9 cellular contexts compared by ENCODE assay signal in the genomic region with DNA sequence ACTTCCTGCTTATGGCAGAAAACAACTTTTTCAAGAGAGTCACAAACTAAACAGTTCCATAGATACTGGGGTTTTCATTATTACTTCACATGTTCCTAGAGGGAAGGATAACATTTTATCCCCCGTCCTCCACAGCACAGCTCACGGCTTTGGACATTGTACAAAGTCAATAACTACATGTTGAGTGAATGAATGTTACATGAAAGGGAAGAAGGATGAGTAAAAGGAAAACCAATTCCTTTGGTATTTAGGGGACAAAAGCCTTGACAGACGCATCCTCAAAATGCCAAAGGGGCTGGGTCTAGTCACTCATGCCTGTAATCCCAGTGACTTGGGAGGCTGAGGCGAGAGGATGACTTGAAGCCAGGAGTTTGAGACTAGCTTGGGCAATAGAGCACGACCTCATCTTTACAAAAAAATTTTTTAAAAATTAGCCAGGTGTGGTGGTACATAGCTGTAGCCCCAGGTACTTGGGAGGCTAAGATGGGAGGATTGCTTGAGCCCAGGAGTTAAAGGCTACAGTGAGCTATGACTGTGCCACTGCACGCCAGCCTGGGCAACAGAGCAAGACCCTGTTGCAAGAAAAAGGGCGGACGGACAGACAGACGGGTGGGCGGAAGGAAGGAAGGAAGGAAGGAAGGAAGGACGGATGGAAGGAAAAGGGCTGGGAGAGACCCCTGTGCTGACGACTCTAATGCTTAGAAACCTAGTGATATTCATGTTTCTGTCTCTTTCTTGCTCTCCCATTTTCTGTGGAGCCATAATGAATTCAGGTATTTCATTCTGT. TPM values are rescaled to one million over a fixed set of nuclear protein-coding genes. Genes with fewer than 3 reads are reported as not detected.
DNase-seq lines count a peak whose midpoint lies in the region; ATAC-seq, FAIRE-seq and TF ChIP-seq lines count a peak whose summit lies in the region.
"Had no signal": no experiment of that assay in that cellular context is flagged by ENCODE, and none has a peak within 500 bp of the region (broad histone marks: within the 10 kb centered on the region; RNA-seq: fewer than 3 reads in every experiment).

No MANE protein-coding gene starts in this region.

- no peak overlapping the region for H2AK5ac ChIP-seq in neuronal stem cell (ENCODE audit: low read depth, low read length)

- H3K4me3 ChIP-seq in astrocyte (ENCODE audit: insufficient read depth, low read depth, low read length) (no peak overlapping the region), thyroid gland (replicated peaks in 1 of 3) (no peak overlapping the region), neuronal stem cell (ENCODE audit: low read length in 2 of 2) (no peak overlapping the region)

- no peaks in the 10 kb centered on the region for H3K79me1 ChIP-seq in neuronal stem cell (ENCODE audit: low read depth, low read length)

- intact Hi-C loops in thyroid gland (cut with DNase I): no loop called here

- no peak overlapping the region for H2BK120ac ChIP-seq in neuronal stem cell (ENCODE audit: low read depth, low read length)

- H3K27ac ChIP-seq in astrocyte (ENCODE audit: low read depth, low read length) (peak overlapping the region; percentile 92), layer of hippocampus (ENCODE audit: low read depth, low read length) (peak overlapping the region; percentile 84), thyroid gland (peak overlapping the region in 2 of 3 donors; percentile 42 to 73), neuronal stem cell (replicated peaks; ENCODE audit: low read length) (no peak overlapping the region)

- no peaks in the 10 kb centered on the region for H3K27me3 ChIP-seq in astrocyte (ENCODE audit: insufficient read depth, low read length)
- no peaks in the 10 kb centered on the region for H3K27me3 ChIP-seq in layer of hippocampus (ENCODE audit: control insufficient read depth, insufficient read depth, low read length)
- no peaks in the 10 kb centered on the region for H3K27me3 ChIP-seq in thyroid gland
- no peaks in the 10 kb centered on the region for H3K27me3 ChIP-seq in neuronal stem cell (ENCODE audit: control insufficient read depth in 3 of 3, insufficient read depth in 3 of 3, low read depth in 1 of 3, low read length in 3 of 3)

- FAIRE-seq in astrocyte (lab: Jason Lieb, UNC): no peak

- H3K36me3 ChIP-seq in astrocyte (ENCODE audit: insufficient read depth, low read length) (peaks cover 30% of the 10 kb centered on the region), thyroid gland (peaks cover 24 to 46% of the 10 kb centered on the region in 2 donors), neuronal stem cell (replicated peaks in 1 of 2; ENCODE audit: control insufficient read depth in 2 of 2, insufficient read depth in 2 of 2, low read length in 2 of 2) (peaks cover 22 to 89% of the 10 kb centered on the region in 2 donors)

- H3K4me2 ChIP-seq in astrocyte (ENCODE audit: low read length): peak overlapping the region; percentile 70
- H3K4me2 ChIP-seq in neuronal stem cell (ENCODE audit: insufficient read depth, low read length, poor library complexity, severe bottlenecking): no peak overlapping the region

- no peak overlapping the region for H4K91ac ChIP-seq in neuronal stem cell (ENCODE audit: low read depth, low read length, poor library complexity)

- no peak for TF ChIP-seq POLR2A in thyroid gland (IDR thresholded peaks at IDR 0.05)

- H2AFZ ChIP-seq in astrocyte (ENCODE audit: low read depth, low read length) (no peak overlapping the region), neuronal stem cell (ENCODE audit: low read length) (no peak overlapping the region)

- H2BK15ac ChIP-seq in neuronal stem cell (ENCODE audit: low read length): no peak overlapping the region

- H3K4me1 Mint-ChIP-seq in activated T-cell treated with anti-CD3 and anti-CD28 coated beads, Interleukin-2, amount 50 U/mL, for 24 hours (ENCODE audit: low read depth): peaks cover 65% of the 10 kb centered on the region
- peaks cover 63% of the 10 kb centered on the region for H3K4me1 Mint-ChIP-seq in astrocyte (ENCODE audit: low read depth, unreplicated experiment)

- no peak overlapping the region for H3K18ac ChIP-seq in neuronal stem cell (ENCODE audit: low read length)

- H2BK12ac ChIP-seq in neuronal stem cell (ENCODE audit: low read length): no peak overlapping the region

- peak overlapping the region; percentile 47 for H3K4me3 Mint-ChIP-seq in activated T-cell treated with anti-CD3 and anti-CD28 coated beads, Interleukin-2, amount 50 U/mL, for 24 hours
- peak overlapping the region; percentile 73 for H3K4me3 Mint-ChIP-seq in astrocyte (ENCODE audit: unreplicated experiment)

- ATAC-seq in GM18861 (IDR thresholded peaks at IDR 0.05; ENCODE audit: unreplicated experiment) (no peak), GM21825 (IDR thresholded peaks at IDR 0.05; ENCODE audit: unreplicated experiment) (no peak)

- H3K79me2 ChIP-seq in astrocyte (ENCODE audit: insufficient read depth, low read length): peaks cover 62% of the 10 kb centered on the region

- H3K4me1 ChIP-seq in astrocyte (ENCODE audit: insufficient read depth, low read length): peaks cover 56% of the 10 kb centered on the region
- peaks cover 15 to 28% of the 10 kb centered on the region in 2 donors for H3K4me1 ChIP-seq in thyroid gland
- peaks cover 3 to 22% of the 10 kb centered on the region in 2 donors for H3K4me1 ChIP-seq in neuronal stem cell (ENCODE audit: control insufficient read depth in 2 of 2, insufficient read depth in 1 of 2, low read depth in 1 of 2, low read length in 2 of 2)

- H3K9ac ChIP-seq in astrocyte (ENCODE audit: low read length) (peak overlapping the region; percentile 70), neuronal stem cell (ENCODE audit: low read depth, low read length, poor library complexity) (no peak overlapping the region)

- no peaks in the 10 kb centered on the region for H3K9me3 ChIP-seq in astrocyte (ENCODE audit: insufficient read depth, low read depth, low read length)
- no peaks in the 10 kb centered on the region for H3K9me3 ChIP-seq in thyroid gland
- H3K9me3 ChIP-seq in neuronal stem cell (replicated peaks in 1 of 2; ENCODE audit: control insufficient read depth in 2 of 2, insufficient read depth in 1 of 2, low read depth in 1 of 2, low read length in 2 of 2): no peaks in the 10 kb centered on the region

- H3K4ac ChIP-seq in neuronal stem cell (ENCODE audit: low read length): no peak overlapping the region

- no peak overlapping the region for H2BK5ac ChIP-seq in neuronal stem cell (ENCODE audit: low read length)

- peaks cover 45% of the 10 kb centered on the region for H4K20me1 ChIP-seq in astrocyte (ENCODE audit: insufficient read depth, low read length)

- no peak overlapping the region for H4K8ac ChIP-seq in neuronal stem cell (ENCODE audit: low read depth, low read length)

- H3K23ac ChIP-seq in neuronal stem cell (ENCODE audit: low read depth, low read length, poor library complexity): no peak overlapping the region

- H3K9me3 Mint-ChIP-seq in activated T-cell treated with anti-CD3 and anti-CD28 coated beads, Interleukin-2, amount 50 U/mL, for 24 hours: no peaks in the 10 kb centered on the region
- no peaks in the 10 kb centered on the region for H3K9me3 Mint-ChIP-seq in astrocyte (ENCODE audit: unreplicated experiment)

- no peak overlapping the region for H3K14ac ChIP-seq in neuronal stem cell (ENCODE audit: low read length)

- peaks cover 84% of the 10 kb centered on the region for H3K36me3 Mint-ChIP-seq in activated T-cell treated with anti-CD3 and anti-CD28 coated beads, Interleukin-2, amount 50 U/mL, for 24 hours (ENCODE audit: low read depth)
- H3K36me3 Mint-ChIP-seq in astrocyte (ENCODE audit: low read depth, unreplicated experiment): peaks cover 33% of the 10 kb centered on the region

- 91 to 93% methylated on average over 12 of the region's 12 CpGs for WGBS in thyroid gland, 2 donors
- no CpG with 5 or more reads among the region's 12 CpGs for WGBS in neuronal stem cell (ENCODE audit: extremely low coverage in 2 of 2, insufficient read length in 2 of 2, insufficient replicate concordance in 1 of 2), 2 donors

- no peak for TF ChIP-seq CTCF in astrocyte (IDR thresholded peaks at IDR 0.05; ENCODE audit: insufficient read depth, low read depth, low read length)
- no peak for TF ChIP-seq CTCF in thyroid gland (IDR thresholded peaks at IDR 0.05)

- H3K27ac Mint-ChIP-seq in activated T-cell treated with anti-CD3 and anti-CD28 coated beads, Interleukin-2, amount 50 U/mL, for 24 hours: peak overlapping the region; percentile 98
- peak overlapping the region; percentile 100 for H3K27ac Mint-ChIP-seq in astrocyte (ENCODE audit: unreplicated experiment)

- no peak for DNase-seq in activated T-cell treated with anti-CD3 and anti-CD28 coated beads, Interleukin-2, amount 50 U/mL, for 24 hours
- no peak for DNase-seq in activated T-cell treated with anti-CD3 and anti-CD28 coated beads for 4 hours
- no peak for DNase-seq in astrocyte (ENCODE audit: low read depth)
- no peak for DNase-seq in thyroid gland
- no peak for DNase-seq in neuronal stem cell (ENCODE audit: low spot score)
- DNase-seq: NCI-H2029 had no signal

- H3K27me3 Mint-ChIP-seq in activated T-cell treated with anti-CD3 and anti-CD28 coated beads, Interleukin-2, amount 50 U/mL, for 24 hours: no peaks in the 10 kb centered on the region
- H3K27me3 Mint-ChIP-seq in astrocyte (ENCODE audit: low read depth, unreplicated experiment): no peaks in the 10 kb centered on the region

RNA-seq across cellular contexts. Expression of gene PI4KB, which starts 14.6 kb away (rescaled TPM):
- total RNA-seq in astrocyte (59.4 and 67.8 TPM in 2 replicates), thyroid gland (100 to 1,000 TPM in 3 of 4 donors, 10 to 100 TPM in 1; 93.1 to 110 (median 107) TPM)
- polyA plus RNA-seq in neuronal stem cell (2013, experiment 1 of 2): 22.4 TPM
- polyA plus RNA-seq in neuronal stem cell (2013, experiment 2 of 2): 20.7 TPM

RNA-seq across cellular contexts. Expression of gene ZNF687, which starts 30.5 kb away (rescaled TPM):
- total RNA-seq in astrocyte: 15.4 and 19.1 TPM in 2 replicates
- 10 to 100 TPM; 24.2 to 38.0 (median 33.7) TPM for total RNA-seq in thyroid gland
- 20.9 TPM for polyA plus RNA-seq in neuronal stem cell (2013, experiment 1 of 2)
- 21.3 TPM for polyA plus RNA-seq in neuronal stem cell (2013, experiment 2 of 2)

RNA-seq across cellular contexts. Expression of gene RFX5, which starts 34.4 kb away (rescaled TPM):
- total RNA-seq in astrocyte: 55.3 and 61.3 TPM in 2 replicates
- 10 to 100 TPM; 36.0 to 69.9 (median 58.4) TPM for total RNA-seq in thyroid gland
- 62.7 TPM for polyA plus RNA-seq in neuronal stem cell (2013, experiment 1 of 2)
- 61.3 TPM for polyA plus RNA-seq in neuronal stem cell (2013, experiment 2 of 2)

RNA-seq across cellular contexts. Expression of gene PSMD4, which starts 58.1 kb away (rescaled TPM):
- total RNA-seq in astrocyte: 154 and 171 TPM in 2 replicates
- total RNA-seq in thyroid gland: 100 to 1,000 TPM in 2 of 4 donors, 10 to 100 TPM in 2; 77.1 to 110 (median 96.5) TPM
- 137 TPM for polyA plus RNA-seq in neuronal stem cell (2013, experiment 1 of 2)
- polyA plus RNA-seq in neuronal stem cell (2013, experiment 2 of 2): 140 TPM

RNA-seq across cellular contexts. Expression of gene SELENBP1, which starts 59.9 kb away (rescaled TPM):
- 7.2 and 7.3 TPM in 2 replicates for total RNA-seq in astrocyte
- 100 to 1,000 TPM; 151 to 513 (median 310) TPM for total RNA-seq in thyroid gland
- 35.5 TPM for polyA plus RNA-seq in neuronal stem cell (2013, experiment 1 of 2)
- polyA plus RNA-seq in neuronal stem cell (2013, experiment 2 of 2): 34.7 TPM
